1 cellular context compared by ENCODE assay signal in genomic region chr19:15268192-15268927, GRCh38.
TF ChIP-seq lines count a peak whose summit lies in the region.

No MANE protein-coding gene starts in this region.

TF ChIP-seq in GM23338, 12 proteins besides CTCF, POLR2A, EP300 and RAD21 (continued from another document):
- TF ChIP-seq ZNF462 (CRISPR knock-in tag; IDR thresholded peaks at IDR 0.05) = no peak
- TF ChIP-seq CREB1 (CRISPR knock-in tag; IDR thresholded peaks at IDR 0.05; ENCODE audit: low read depth) = no peak
- TF ChIP-seq ZNF114 (CRISPR knock-in tag; IDR thresholded peaks at IDR 0.05) = no peak
TF ChIP-seq in GM23338: peak in this region for 0.
